Comparison of ENCODE assay signal across 1 cellular context in genomic region chr15:101438482-101439284, GRCh38.
TF ChIP-seq lines count a peak whose summit lies in the region.

No MANE protein-coding gene starts in this region.

TF ChIP-seq in HepG2, 621 proteins besides CTCF, POLR2A, EP300 and RAD21 (continued from another document and continues in another):
- TF ChIP-seq HHEX (CRISPR knock-in tag; IDR thresholded peaks at IDR 0.05) (peak; percentile 35; the same call in 1 of the 2 replicates), KAT8 (CRISPR knock-in tag; IDR thresholded peaks at IDR 0.05) (peak; percentile 56; the same call in 1 of the 2 replicates), ZNF614 (CRISPR knock-in tag; IDR thresholded peaks at IDR 0.05; ENCODE audit: borderline replicate concordance) (no peak), ZBTB38 (CRISPR knock-in tag; IDR thresholded peaks at IDR 0.05) (peak; percentile 67), ZNF318 (CRISPR knock-in tag; IDR thresholded peaks at IDR 0.05) (no peak; the same call in 1 of the 2 replicates), FOXO1 (CRISPR knock-in tag; IDR thresholded peaks at IDR 0.05) (peak; percentile 55; the same call in 1 of the 2 replicates), JUN (CRISPR knock-in tag; IDR thresholded peaks at IDR 0.05) (peak; percentile 40; the same call in 1 of the 2 replicates), IRX3 (CRISPR knock-in tag; IDR thresholded peaks at IDR 0.05; ENCODE audit: borderline replicate concordance, low read depth) (no peak), GATA4 (IDR thresholded peaks at IDR 0.05; ENCODE audit: borderline replicate concordance, low read depth) (peak; percentile 84), KDM5B (CRISPR knock-in tag; IDR thresholded peaks at IDR 0.05; ENCODE audit: borderline replicate concordance) (peak; percentile 56), ZNF33B (CRISPR knock-in tag; IDR thresholded peaks at IDR 0.05) (0 out of 2 replicates have a peak, but pooled peaks have one; percentile 41), TEF (CRISPR knock-in tag; IDR thresholded peaks at IDR 0.05) (no peak), RFXAP (CRISPR knock-in tag; IDR thresholded peaks at IDR 0.05; ENCODE audit: borderline replicate concordance) (peak; percentile 45; the same call in 1 of the 2 replicates), CBX5 (CRISPR knock-in tag; IDR thresholded peaks at IDR 0.05; ENCODE audit: borderline replicate concordance) (0 out of 2 replicates have a peak, but pooled peaks have one; percentile 30), IRF9 (CRISPR knock-in tag; IDR thresholded peaks at IDR 0.05; ENCODE audit: borderline replicate concordance) (no peak), ZGPAT (CRISPR knock-in tag; IDR thresholded peaks at IDR 0.05) (no peak), UBTF (CRISPR knock-in tag; IDR thresholded peaks at IDR 0.05) (peak; percentile 87), DNMT1 (CRISPR knock-in tag; IDR thresholded peaks at IDR 0.05) (no peak), ZNF749 (CRISPR knock-in tag; IDR thresholded peaks at IDR 0.05; ENCODE audit: borderline replicate concordance) (no peak; the same call in 1 of the 2 replicates), PRDM15 (CRISPR knock-in tag; IDR thresholded peaks at IDR 0.05) (no peak), LCORL (IDR thresholded peaks at IDR 0.05) (no peak), LCORL (CRISPR knock-in tag; IDR thresholded peaks at IDR 0.05) (peak; percentile 51), RARA (CRISPR knock-in tag; IDR thresholded peaks at IDR 0.05) (peak; percentile 98), FOXJ3 (CRISPR knock-in tag; IDR thresholded peaks at IDR 0.05; ENCODE audit: borderline replicate concordance) (peak; percentile 79; the same call in 1 of the 2 replicates), AGO2 (optimal IDR thresholded peaks at IDR 0.05; ENCODE audit: low read depth, low read length) (peak; percentile 74), TOPORS (CRISPR knock-in tag; IDR thresholded peaks at IDR 0.05) (peak; percentile 27; the same call in 1 of the 2 replicates), BRF2 (CRISPR knock-in tag; IDR thresholded peaks at IDR 0.05) (no peak), TBL1XR1 (IDR thresholded peaks at IDR 0.05; ENCODE audit: borderline replicate concordance, low read length, partially characterized antibody) (peak; percentile 47), ZFP91 (CRISPR knock-in tag; IDR thresholded peaks at IDR 0.05; ENCODE audit: borderline replicate concordance) (peak; percentile 66), ZUFSP (CRISPR knock-in tag; IDR thresholded peaks at IDR 0.05; ENCODE audit: borderline replicate concordance) (no peak), PHB2 (IDR thresholded peaks at IDR 0.05; ENCODE audit: partially characterized antibody) (no peak)
